8 cellular contexts compared by ENCODE assay signal in genomic region chr9:85425153-85425611, GRCh38.
DNase-seq lines count a peak whose midpoint lies in the region; ATAC-seq and TF ChIP-seq lines count a peak whose summit lies in the region.

No MANE protein-coding gene starts in this region.

- TF ChIP-seq CTCF in H9 (conservative IDR thresholded peaks at IDR 0.05): peak; percentile 95
- peak; percentile 60 for TF ChIP-seq CTCF in foreskin fibroblast (IDR thresholded peaks at IDR 0.05; ENCODE audit: low read depth, low read length)
- TF ChIP-seq CTCF in osteocyte (IDR thresholded peaks at IDR 0.05): peak; percentile 70

- WGBS in H9 (ENCODE audit: extremely low coverage, insufficient read length, low lambda C conversion rate): no CpG with 5 or more reads among the region's 15 CpGs

- H3K23ac ChIP-seq in H9 (ENCODE audit: insufficient read length, low read depth, low read length): no peak overlapping the region

- H2BK120ac ChIP-seq in H9 (ENCODE audit: low read depth, low read length, poor library complexity, severe bottlenecking): no peak overlapping the region

- no peak overlapping the region for H3K4me3 ChIP-seq in foreskin fibroblast (ENCODE audit: low read depth in 1 of 2, low read length in 2 of 2)

- H3K4me3 Mint-ChIP-seq in H9 (no peak overlapping the region), osteocyte (ENCODE audit: unreplicated experiment) (no peak overlapping the region)

- H3K4me1 Mint-ChIP-seq in H9 (peaks cover 9 to 10% of the 10 kb centered on the region in 2 experiments), osteocyte (ENCODE audit: unreplicated experiment) (peaks cover 15% of the 10 kb centered on the region)

- H3K27me3 ChIP-seq in H9 (ENCODE audit: insufficient read depth, low read length): no peaks in the 10 kb centered on the region

- H3K4ac ChIP-seq in H9 (ENCODE audit: low read depth, low read length): no peak overlapping the region

- no peaks in the 10 kb centered on the region for H3K4me1 ChIP-seq in H9 (ENCODE audit: insufficient read depth, low read length)

- no peak overlapping the region for H3K4me2 ChIP-seq in H9 (ENCODE audit: insufficient read depth, insufficient read length, low read length)

- DNase-seq in DMS53 (lab: John Stamatoyannopoulos, UW): peak; percentile 54
- no peak for DNase-seq in DMS53 treated with DMSO at 0.1 percent for 48 hours (lab: John Stamatoyannopoulos, UW; ENCODE audit: unreplicated experiment)
- peak; percentile 92 for DNase-seq in H9
- DNase-seq in NCI-H1694 treated with DMSO at 0.1 percent for 48 hours (lab: John Stamatoyannopoulos, UW): peak; percentile 25
- DNase-seq in activated CD4-positive, alpha-beta T cell treated with anti-CD3 and anti-CD28 coated beads, Interleukin-2, amount 50 U/mL, for 48 hours: peak; percentile 61 to 68
- peak; percentile 68 to 73 for DNase-seq in foreskin fibroblast
- DNase-seq in osteocyte (ENCODE audit: extremely low spot score, unreplicated experiment): no peak

- no peak overlapping the region for H2BK5ac ChIP-seq in H9 (ENCODE audit: insufficient read length, low read length)

- H3K9ac ChIP-seq in H9 (ENCODE audit: extremely low read depth, insufficient read length, low read length): no peak overlapping the region

- peaks cover 2 to 4% of the 10 kb centered on the region in 2 experiments; a peak in 2 of 5 replicates for H3K9me3 Mint-ChIP-seq in H9
- H3K9me3 Mint-ChIP-seq in osteocyte (ENCODE audit: unreplicated experiment): no peaks in the 10 kb centered on the region

- H3K27me3 Mint-ChIP-seq in H9 (ENCODE audit: low read depth): no peaks in the 10 kb centered on the region; the same call in none of the 2 replicates
- peaks cover 3% of the 10 kb centered on the region for H3K27me3 Mint-ChIP-seq in osteocyte (ENCODE audit: unreplicated experiment)

- H3T11ph ChIP-seq in H9 (ENCODE audit: low read length): no peak overlapping the region

- H3K14ac ChIP-seq in H9 (ENCODE audit: insufficient read depth, low read length): no peak overlapping the region

- H2BK15ac ChIP-seq in H9 (ENCODE audit: low read depth, low read length): no peak overlapping the region

- no peak overlapping the region for H3K18ac ChIP-seq in H9 (ENCODE audit: insufficient read length, low read depth, low read length)

- H2BK12ac ChIP-seq in H9 (ENCODE audit: insufficient read length, low read depth, low read length): no peak overlapping the region

- no peak overlapping the region for H4K5ac ChIP-seq in H9 (ENCODE audit: insufficient read length, low read depth, low read length)

- no peak overlapping the region for H3K27ac ChIP-seq in H9 (ENCODE audit: insufficient read length, low read depth, low read length)

- H4K20me1 ChIP-seq in H9 (ENCODE audit: control insufficient read depth, insufficient read depth, insufficient read length): no peaks in the 10 kb centered on the region

- H2BK20ac ChIP-seq in H9 (ENCODE audit: low read depth, low read length, poor library complexity, severe bottlenecking): no peak overlapping the region

- H3K56ac ChIP-seq in H9 (ENCODE audit: insufficient read length, low read depth, low read length): no peak overlapping the region

- no peak overlapping the region for H4K91ac ChIP-seq in H9 (ENCODE audit: insufficient read length, low read depth, low read length)

- H3K23me2 ChIP-seq in H9 (ENCODE audit: insufficient read length, low read depth, low read length, poor library complexity, severe bottlenecking): no peaks in the 10 kb centered on the region

- no peaks in the 10 kb centered on the region for H3K9me3 ChIP-seq in H9 (ENCODE audit: control insufficient read depth, low read depth, low read length)

- no peaks in the 10 kb centered on the region for H3K79me2 ChIP-seq in H9 (ENCODE audit: insufficient read depth, low read length)

- H2AFZ ChIP-seq in H9 (ENCODE audit: low read length): peak overlapping the region; percentile 11

- H3K27ac Mint-ChIP-seq in H9: no peak overlapping the region
- no peak overlapping the region for H3K27ac Mint-ChIP-seq in osteocyte (ENCODE audit: unreplicated experiment)

- no peak overlapping the region for H2AK5ac ChIP-seq in H9 (ENCODE audit: insufficient read length, low read length)

- H4K8ac ChIP-seq in H9 (replicated peaks; ENCODE audit: insufficient read length, low read depth, low read length): no peak overlapping the region

- H3K36me3 Mint-ChIP-seq in H9 (ENCODE audit: insufficient read depth in 1 of 3, low read depth in 3 of 3) (peaks cover 0 to 4% (median 0%) of the 10 kb centered on the region in 3 experiments; a peak in 2 of 7 replicates), osteocyte (ENCODE audit: unreplicated experiment) (no peaks in the 10 kb centered on the region)

- no peaks in the 10 kb centered on the region for H3K79me1 ChIP-seq in H9 (ENCODE audit: insufficient read depth, low read depth, low read length, poor library complexity, severe bottlenecking)

- ATAC-seq in GM18861 (IDR thresholded peaks at IDR 0.05; ENCODE audit: unreplicated experiment): no peak

Comparison
In these comparisons a context has a peak if more than half of its experiments do, and no peak if none do; other contexts are left out.
1. DNase-seq: peak in DMS53 (single experiment), H9 (single experiment), NCI-H1694 treated with DMSO at 0.1 percent for 48 hours (single experiment), activated CD4-positive, alpha-beta T cell treated with anti-CD3 and anti-CD28 coated beads, Interleukin-2, amount 50 U/mL, for 48 hours (2 of 2) and foreskin fibroblast (2 of 2); none in DMS53 treated with DMSO at 0.1 percent for 48 hours (single experiment) and osteocyte (single experiment).
2. Peak in every context shown above with its lines, with median percentiles within 50 percentile points of each other: CTCF ChIP-seq.